ENCODE assay signal across 27 cellular contexts in the genomic region with DNA sequence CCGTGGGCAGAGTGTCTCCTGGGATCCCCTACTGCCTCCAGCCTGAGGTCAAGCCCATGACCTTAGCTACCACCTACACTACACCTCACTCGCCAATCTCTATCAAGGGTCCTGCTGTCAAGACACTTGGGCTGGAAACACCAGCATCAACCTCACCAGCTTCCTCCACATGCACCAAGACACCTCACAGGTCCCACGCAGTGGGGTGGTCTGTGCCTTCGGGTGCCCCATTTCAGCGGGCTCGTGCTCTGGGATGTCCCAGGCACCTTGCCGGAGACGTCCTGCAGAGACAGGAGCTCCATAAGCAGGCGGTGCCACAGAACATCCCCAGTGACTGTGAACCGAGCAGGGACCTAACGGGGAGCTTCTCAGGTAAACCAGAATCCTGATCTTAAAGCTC. TPM values are rescaled to one million over a fixed set of nuclear protein-coding genes. Genes with fewer than 3 reads are reported as not detected.
DNase-seq lines count a peak whose midpoint lies in the region; ATAC-seq and TF ChIP-seq lines count a peak whose summit lies in the region.
"Had no signal": no experiment of that assay in that cellular context is flagged by ENCODE, and none has a peak within 500 bp of the region (broad histone marks: within the 10 kb centered on the region; RNA-seq: fewer than 3 reads in every experiment).

No MANE protein-coding gene starts in this region.

- H3K18ac ChIP-seq in trophoblast cell (ENCODE audit: low read length): no peak overlapping the region

- H3K9me3 Mint-ChIP-seq in activated CD4-positive, alpha-beta memory T cell treated with anti-CD3 and anti-CD28 coated beads, Interleukin-2, amount 10 ng/mL, durations not matched to agents 7 days and 5 days: no peaks in the 10 kb centered on the region
- H3K9me3 Mint-ChIP-seq: activated T-cell treated with anti-CD3 and anti-CD28 coated beads, Interleukin-2, amount 50 U/mL, for 24 hours; naive thymus-derived CD8-positive, alpha-beta T cell; stimulated activated naive CD8-positive, alpha-beta T cell treated with anti-CD3 and anti-CD28 coated beads, Interleukin-15, amount 100 ng/mL, for 72 hours; T-helper 1 cell treated with Interleukin-12 subunit alpha and Interleukin-12 subunit beta and Interleukin-4 antibody, amounts not matched to agents 30 μg/mL and 1 μg/mL, for 36 hours had no signal

- H3K4me3 ChIP-seq in left ventricle myocardium inferior: no peak overlapping the region
- no peak overlapping the region for H3K4me3 ChIP-seq in dorsolateral prefrontal cortex
- peak overlapping the region; percentile 18 for H3K4me3 ChIP-seq in trophoblast cell (ENCODE audit: low read depth, low read length)
- H3K4me3 ChIP-seq in vagina: no peak overlapping the region
- H3K4me3 ChIP-seq: A549, cardiac muscle cell, right lobe of liver, SJSA1, uterus had no signal

- H3K27me3 ChIP-seq in left ventricle myocardium inferior (ENCODE audit: low read depth) (no peaks in the 10 kb centered on the region), dorsolateral prefrontal cortex (no peaks in the 10 kb centered on the region), trophoblast cell (ENCODE audit: insufficient read depth, low read length) (no peaks in the 10 kb centered on the region), vagina (no peaks in the 10 kb centered on the region)
- H3K27me3 ChIP-seq: cardiac muscle cell, right lobe of liver, SJSA1, uterus had no signal

- no peak for DNase-seq in left ventricle myocardium inferior
- DNase-seq in left cardiac atrium: no peak
- peak in 1 of 10 donors; percentile 31 for DNase-seq in dorsolateral prefrontal cortex
- no peak for DNase-seq in trophoblast cell
- DNase-seq in vagina (ENCODE audit: extremely low spot score in 2 of 2): no peak
- no peak for DNase-seq in NOMO-1 treated with DMSO at 0.1 percent for 48 hours (lab: John Stamatoyannopoulos, UW; ENCODE audit: unreplicated experiment)
- DNase-seq in activated CD4-positive, alpha-beta memory T cell treated with anti-CD3 and anti-CD28 coated beads, Interleukin-2, amount 10 ng/mL, durations not matched to agents 7 days and 5 days: no peak
- DNase-seq: activated naive CD4-positive, alpha-beta T cell; activated T-cell treated with anti-CD3 and anti-CD28 coated beads, Interleukin-2, amount 50 U/mL, for 24 hours; amniotic stem cell; GDM1; left colon; naive thymus-derived CD8-positive, alpha-beta T cell; NCI-H1694 treated with DMSO at 0.1 percent for 48 hours; NCI-H2171 treated with DMSO at 0.1 percent for 48 hours; NCI-H524; NK-92 treated with Interleukin-12 subunit alpha and Interleukin-12 subunit beta, amount 100 ng/mL, for 24 hours; stimulated activated naive CD8-positive, alpha-beta T cell treated with anti-CD3 and anti-CD28 coated beads, Interleukin-15, amount 100 ng/mL, for 72 hours; uterus had no signal

- H3K4me1 ChIP-seq in left ventricle myocardium inferior: peaks cover 94% of the 10 kb centered on the region
- peaks cover 7 to 11% of the 10 kb centered on the region in 2 experiments for H3K4me1 ChIP-seq in trophoblast cell (ENCODE audit: control insufficient read depth in 1 of 2, insufficient read depth in 2 of 2, low read length in 2 of 2)
- H3K4me1 ChIP-seq in vagina: peaks cover 87% of the 10 kb centered on the region

- no peak overlapping the region for H2AK5ac ChIP-seq in trophoblast cell (ENCODE audit: low read length)

- H3K4me3 Mint-ChIP-seq in activated CD4-positive, alpha-beta memory T cell treated with anti-CD3 and anti-CD28 coated beads, Interleukin-2, amount 10 ng/mL, durations not matched to agents 7 days and 5 days: no peak overlapping the region
- H3K4me3 Mint-ChIP-seq: activated T-cell treated with anti-CD3 and anti-CD28 coated beads, Interleukin-2, amount 50 U/mL, for 24 hours; B cell; naive thymus-derived CD8-positive, alpha-beta T cell; stimulated activated naive CD8-positive, alpha-beta T cell treated with anti-CD3 and anti-CD28 coated beads, Interleukin-15, amount 100 ng/mL, for 72 hours; T-helper 1 cell treated with Interleukin-12 subunit alpha and Interleukin-12 subunit beta and Interleukin-4 antibody, amounts not matched to agents 30 μg/mL and 1 μg/mL, for 36 hours had no signal

- no peak for TF ChIP-seq CTCF in left ventricle myocardium inferior (IDR thresholded peaks at IDR 0.05; ENCODE audit: borderline replicate concordance)
- TF ChIP-seq CTCF in dorsolateral prefrontal cortex (IDR thresholded peaks at IDR 0.05 in 54 of 56, conservative IDR thresholded peaks at IDR 0.05 in 2 of 56; ENCODE audit: low read depth in 1 of 56, partially characterized antibody in 56 of 56): no peak
- no peak for TF ChIP-seq CTCF in vagina (IDR thresholded peaks at IDR 0.05)

- no peaks in the 10 kb centered on the region for H3K27me3 Mint-ChIP-seq in activated CD4-positive, alpha-beta memory T cell treated with anti-CD3 and anti-CD28 coated beads, Interleukin-2, amount 10 ng/mL, durations not matched to agents 7 days and 5 days
- H3K27me3 Mint-ChIP-seq: activated T-cell treated with anti-CD3 and anti-CD28 coated beads, Interleukin-2, amount 50 U/mL, for 24 hours; stimulated activated naive CD8-positive, alpha-beta T cell treated with anti-CD3 and anti-CD28 coated beads, Interleukin-15, amount 100 ng/mL, for 72 hours had no signal

- H3K14ac ChIP-seq in trophoblast cell (ENCODE audit: low read length): no peak overlapping the region

- no peak overlapping the region for H3K9ac ChIP-seq in trophoblast cell (ENCODE audit: low read length)
- H3K9ac ChIP-seq: KMS-11 had no signal

- H3K23ac ChIP-seq in trophoblast cell (ENCODE audit: low read length): no peak overlapping the region

- no CpG with 5 or more reads among the region's 11 CpGs for WGBS in trophoblast cell (ENCODE audit: extremely low coverage, insufficient coverage, insufficient read length)

- CTCF ChIA-PET in activated CD4-positive, alpha-beta memory T cell treated with anti-CD3 and anti-CD28 coated beads, Interleukin-2, amount 10 ng/mL, durations not matched to agents 7 days and 5 days (lab: Charles Lee): no interaction called here

- H3K4ac ChIP-seq in trophoblast cell (ENCODE audit: low read depth, low read length): peak overlapping the region; percentile 30

- no peaks in the 10 kb centered on the region for H3K36me3 ChIP-seq in left ventricle myocardium inferior
- H3K36me3 ChIP-seq in trophoblast cell (ENCODE audit: control insufficient read depth in 1 of 2, insufficient read depth in 2 of 2, low read length in 2 of 2): no peaks in the 10 kb centered on the region
- H3K36me3 ChIP-seq in vagina: no peaks in the 10 kb centered on the region
- H3K36me3 ChIP-seq: cardiac muscle cell, right lobe of liver, uterus had no signal

- no peak overlapping the region for H2AFZ ChIP-seq in trophoblast cell (ENCODE audit: insufficient read depth, low read length, poor library complexity)

- no peak overlapping the region for H4K12ac ChIP-seq in trophoblast cell (ENCODE audit: low read depth, low read length)

- no peaks in the 10 kb centered on the region for H3K36me3 Mint-ChIP-seq in activated CD4-positive, alpha-beta memory T cell treated with anti-CD3 and anti-CD28 coated beads, Interleukin-2, amount 10 ng/mL, durations not matched to agents 7 days and 5 days (ENCODE audit: low read depth)
- H3K36me3 Mint-ChIP-seq: naive thymus-derived CD8-positive, alpha-beta T cell had no signal

- no peak overlapping the region for H2BK5ac ChIP-seq in trophoblast cell (ENCODE audit: low read depth, low read length, poor library complexity)

- intact Hi-C loops in left ventricle myocardium inferior (cut with micrococcal nuclease): no loop called here
- intact Hi-C loops in left cardiac atrium (cut with DNase I): no loop called here
- intact Hi-C loops in dorsolateral prefrontal cortex (cut with DNase I): no loop called here
- intact Hi-C loops in vagina (cut with DNase I): no loop called here

- H3K4me1 Mint-ChIP-seq in activated CD4-positive, alpha-beta memory T cell treated with anti-CD3 and anti-CD28 coated beads, Interleukin-2, amount 10 ng/mL, durations not matched to agents 7 days and 5 days: peaks cover 3% of the 10 kb centered on the region
- H3K4me1 Mint-ChIP-seq: naive thymus-derived CD8-positive, alpha-beta T cell had no signal

- no peak for TF ChIP-seq POLR2A in vagina (IDR thresholded peaks at IDR 0.05)

- no peak overlapping the region for H3K27ac Mint-ChIP-seq in activated CD4-positive, alpha-beta memory T cell treated with anti-CD3 and anti-CD28 coated beads, Interleukin-2, amount 10 ng/mL, durations not matched to agents 7 days and 5 days
- H3K27ac Mint-ChIP-seq: activated T-cell treated with anti-CD3 and anti-CD28 coated beads, Interleukin-2, amount 50 U/mL, for 24 hours; B cell; stimulated activated naive CD8-positive, alpha-beta T cell treated with anti-CD3 and anti-CD28 coated beads, Interleukin-15, amount 100 ng/mL, for 72 hours; T-helper 1 cell treated with Interleukin-12 subunit alpha and Interleukin-12 subunit beta and Interleukin-4 antibody, amounts not matched to agents 30 μg/mL and 1 μg/mL, for 36 hours had no signal

- POLR2A ChIA-PET in activated CD4-positive, alpha-beta memory T cell treated with anti-CD3 and anti-CD28 coated beads, Interleukin-2, amount 10 ng/mL, durations not matched to agents 7 days and 5 days (lab: Charles Lee): no interaction called here

- H2BK120ac ChIP-seq in trophoblast cell (ENCODE audit: insufficient read depth, low read length, poor library complexity): no peak overlapping the region

- H3K79me2 ChIP-seq in trophoblast cell (ENCODE audit: control insufficient read depth, insufficient read depth, low read length, poor library complexity): peaks cover 17% of the 10 kb centered on the region

- no peaks in the 10 kb centered on the region for H3K79me1 ChIP-seq in trophoblast cell (ENCODE audit: low read length)

- no peak overlapping the region for H3K4me2 ChIP-seq in trophoblast cell (ENCODE audit: low read length)
- H3K4me2 ChIP-seq: A549, KMS-11 had no signal

- H2BK12ac ChIP-seq in trophoblast cell (ENCODE audit: low read length): no peak overlapping the region

- ATAC-seq in left cardiac atrium: no peak
- no peak for ATAC-seq in HG02588 (IDR thresholded peaks at IDR 0.05; ENCODE audit: unreplicated experiment)
- ATAC-seq: A549; left colon; naive thymus-derived CD8-positive, alpha-beta T cell; right lobe of liver; stimulated activated naive CD8-positive, alpha-beta T cell treated with anti-CD3 and anti-CD28 coated beads, Interleukin-15, amount 100 ng/mL, for 72 hours had no signal

- H3K27ac ChIP-seq in left ventricle myocardium inferior (replicated peaks) (peak overlapping the region; percentile 78), dorsolateral prefrontal cortex (peak overlapping the region in 31 of 59 donors; percentile 1 to 90 (median 42)), trophoblast cell (ENCODE audit: low read depth, low read length) (no peak overlapping the region), vagina (peak overlapping the region; percentile 74)
- H3K27ac ChIP-seq: A549, cardiac muscle cell, KMS-11, SJSA1 had no signal

- no peak overlapping the region for H4K91ac ChIP-seq in trophoblast cell (ENCODE audit: low read depth, low read length)

- no peaks in the 10 kb centered on the region for H3K9me3 ChIP-seq in left ventricle myocardium inferior (replicated peaks)
- no peaks in the 10 kb centered on the region for H3K9me3 ChIP-seq in trophoblast cell (ENCODE audit: insufficient read depth, low read depth, low read length)
- H3K9me3 ChIP-seq in vagina: no peaks in the 10 kb centered on the region
- H3K9me3 ChIP-seq: A549, right lobe of liver, SJSA1, uterus had no signal

- H4K8ac ChIP-seq in trophoblast cell (ENCODE audit: low read depth, low read length): no peak overlapping the region

RNA-seq across cellular contexts. Expression of a gene that starts 20.0 kb away (rescaled TPM):
- total RNA-seq in left ventricle myocardium inferior: 24.1 TPM
- 10 to 100 TPM; 44.9 to 49.4 TPM for total RNA-seq in left cardiac atrium
- total RNA-seq in dorsolateral prefrontal cortex: 100 to 1,000 TPM in 18 of 120 experiments, 10 to 100 TPM in 102; 46.3 to 138 (median 84.8) TPM
- polyA plus RNA-seq in trophoblast cell (2013): 58.6 and 59.7 TPM in 2 replicates
- 101 TPM for total RNA-seq in vagina
- 10 to 100 TPM; 23.1 to 24.9 TPM for total RNA-seq in activated CD4-positive, alpha-beta memory T cell treated with anti-CD3 and anti-CD28 coated beads, Interleukin-2, amount 10 ng/mL, durations not matched to agents 7 days and 5 days
